2 cellular contexts compared by ENCODE assay signal in genomic region chr11:66366844-66367477, GRCh38.
TF ChIP-seq lines count a peak whose summit lies in the region.

No MANE protein-coding gene starts in this region.

TF ChIP-seq in HCT116, 20 proteins besides CTCF, POLR2A, EP300 and RAD21:
- TF ChIP-seq ZNF274 (IDR thresholded peaks at IDR 0.05; ENCODE audit: low read depth, low read length): no peak
- TF ChIP-seq POLR2AphosphoS5 (IDR thresholded peaks at IDR 0.05; ENCODE audit: low read depth, low read length): peak; percentile 41
TF ChIP-seq in HCT116: peak in this region for 1.

TF ChIP-seq in K562, 482 proteins besides CTCF, POLR2A, EP300 and RAD21:
- 0 out of 2 replicates have a peak, but pooled peaks have one; percentile 10 for TF ChIP-seq POLR2AphosphoS5 (IDR thresholded peaks at IDR 0.05; ENCODE audit: control insufficient read depth, insufficient read depth, low read depth, low read length)
- 0 out of 2 replicates have a peak, but pooled peaks have one; percentile 29 for TF ChIP-seq BCOR (IDR thresholded peaks at IDR 0.05)
- no peak for TF ChIP-seq POLR2B (IDR thresholded peaks at IDR 0.05; ENCODE audit: low read depth, partially characterized antibody)
- TF ChIP-seq POLR2AphosphoS2 (IDR thresholded peaks at IDR 0.05; ENCODE audit: low read length): 0 out of 2 replicates have a peak, but pooled peaks have one; percentile 18
- no peak for TF ChIP-seq FUS (optimal IDR thresholded peaks at IDR 0.05; ENCODE audit: low read depth, low read length)
- peak; percentile 80 for TF ChIP-seq RBM25 (IDR thresholded peaks at IDR 0.05; ENCODE audit: low read depth, low read length, severe bottlenecking)
